ENCODE assay signal across 9 cellular contexts in genomic region chr20:19740503-19740902, GRCh38.
"Had no signal": no experiment of that assay in that cellular context is flagged by ENCODE, and none has a peak within 500 bp of the region (broad histone marks: within the 10 kb centered on the region; RNA-seq: fewer than 3 reads in every experiment).

No MANE protein-coding gene starts in this region.

- H3K27ac ChIP-seq: GM23248, KMS-11 had no signal

- H3K9ac ChIP-seq: GM23248, KMS-11 had no signal

- H2AFZ ChIP-seq: GM23248 had no signal

- H3K4me3 Mint-ChIP-seq: HFFc6 had no signal

- H3K4me2 ChIP-seq: KMS-11 had no signal

- H3K27ac Mint-ChIP-seq: HFFc6, IgD-negative memory B cell had no signal

- DNase-seq: GM23248, GOT3, H7, HCEC 1CT, HFFc6, Karpas-422, KBM-7 had no signal
